Comparison of ENCODE assay signal across 22 cellular contexts in genomic region chr4:138978600-138978999, GRCh38.
"Had no signal": no experiment of that assay in that cellular context is flagged by ENCODE, and none has a peak within 500 bp of the region (broad histone marks: within the 10 kb centered on the region; RNA-seq: fewer than 3 reads in every experiment).

No MANE protein-coding gene starts in this region.

- H3K36me3 ChIP-seq: colonic mucosa, neutrophil, suprapubic skin, upper lobe of left lung had no signal

- ATAC-seq: activated T-cell treated with anti-CD3 and anti-CD28 coated beads, Interleukin-2, amount 50 U/mL, for 72 hours; body of pancreas; naive thymus-derived CD4-positive, alpha-beta T cell; stimulated activated naive CD8-positive, alpha-beta T cell treated with anti-CD3 and anti-CD28 coated beads, Interleukin-15, Interleukin-2, amounts not matched to agents 100 U/mL and 50 U/mL, for 24 hours had no signal

- H3K4me3 ChIP-seq: body of pancreas, colonic mucosa, suprapubic skin, upper lobe of left lung had no signal

- H3K4me3 Mint-ChIP-seq: activated CD4-positive, alpha-beta T cell treated with anti-CD3 and anti-CD28 coated beads, Interleukin-2, amount 10 ng/mL, durations not matched to agents 7 days and 5 days; activated naive CD8-positive, alpha-beta T cell treated with anti-CD3 and anti-CD28 coated beads for 36 hours; activated T-cell treated with anti-CD3 and anti-CD28 coated beads, Interleukin-2, amount 50 U/mL, for 72 hours; naive thymus-derived CD4-positive, alpha-beta T cell had no signal

- H3K27ac Mint-ChIP-seq: activated CD4-positive, alpha-beta T cell treated with anti-CD3 and anti-CD28 coated beads, Interleukin-2, amount 10 ng/mL, durations not matched to agents 7 days and 5 days; activated naive CD8-positive, alpha-beta T cell treated with anti-CD3 and anti-CD28 coated beads for 36 hours; activated T-cell treated with anti-CD3 and anti-CD28 coated beads, Interleukin-2, amount 50 U/mL, for 72 hours; naive thymus-derived CD4-positive, alpha-beta T cell had no signal

- H3K9me3 ChIP-seq: body of pancreas, colonic mucosa, neutrophil, suprapubic skin, upper lobe of left lung had no signal

- DNase-seq: activated CD4-positive, alpha-beta T cell treated with anti-CD3 and anti-CD28 coated beads, Interleukin-2, amount 10 ng/mL, durations not matched to agents 7 days and 5 days; activated CD8-positive, alpha-beta memory T cell treated with anti-CD3 and anti-CD28 coated beads, Interleukin-2, amount 50 U/mL, for 48 hours; activated gamma-delta T cell treated with Interleukin-2 at 50 U/mL for 16 hours; activated naive CD8-positive, alpha-beta T cell treated with anti-CD3 and anti-CD28 coated beads for 36 hours; activated T-cell treated with anti-CD3 and anti-CD28 coated beads, Interleukin-2, amount 50 U/mL, for 72 hours; amygdala; body of pancreas; central memory CD4-positive, alpha-beta T cell; colonic mucosa; effector CD4-positive, alpha-beta T cell; foreskin fibroblast; hypothalamus; naive thymus-derived CD4-positive, alpha-beta T cell; posterior cingulate gyrus; retina; stimulated activated CD4-positive, alpha-beta T cell treated with anti-CD3 and anti-CD28 coated beads, Interleukin-15, amount 100 ng/mL, for 24 hours; stimulated activated CD4-positive, alpha-beta T cell treated with anti-CD3 and anti-CD28 coated beads, Interleukin-4, amount 100 ng/mL, for 24 hours; stimulated activated naive CD8-positive, alpha-beta T cell treated with anti-CD3 and anti-CD28 coated beads, Interleukin-15, Interleukin-2, amounts not matched to agents 100 U/mL and 50 U/mL, for 24 hours; T-helper 2 cell; upper lobe of left lung had no signal

- H3K27me3 Mint-ChIP-seq: activated naive CD8-positive, alpha-beta T cell treated with anti-CD3 and anti-CD28 coated beads for 36 hours had no signal

- H3K36me3 Mint-ChIP-seq: activated naive CD8-positive, alpha-beta T cell treated with anti-CD3 and anti-CD28 coated beads for 36 hours; naive thymus-derived CD4-positive, alpha-beta T cell had no signal

- H3K4me1 Mint-ChIP-seq: activated CD4-positive, alpha-beta T cell treated with anti-CD3 and anti-CD28 coated beads, Interleukin-2, amount 10 ng/mL, durations not matched to agents 7 days and 5 days; activated naive CD8-positive, alpha-beta T cell treated with anti-CD3 and anti-CD28 coated beads for 36 hours had no signal

- H3K27ac ChIP-seq: body of pancreas, colonic mucosa, suprapubic skin had no signal

- H3K4me1 ChIP-seq: body of pancreas, colonic mucosa had no signal

- H3K9me3 Mint-ChIP-seq: activated CD4-positive, alpha-beta T cell treated with anti-CD3 and anti-CD28 coated beads, Interleukin-2, amount 10 ng/mL, durations not matched to agents 7 days and 5 days; activated naive CD8-positive, alpha-beta T cell treated with anti-CD3 and anti-CD28 coated beads for 36 hours; activated T-cell treated with anti-CD3 and anti-CD28 coated beads, Interleukin-2, amount 50 U/mL, for 72 hours; naive thymus-derived CD4-positive, alpha-beta T cell had no signal

- H3K27me3 ChIP-seq: body of pancreas, colonic mucosa, neutrophil, suprapubic skin, upper lobe of left lung had no signal
